In genomic region chr22:39089928-39090327, GRCh38 we compare ENCODE assay signal across 11 cellular contexts. TPM values are rescaled to one million over a fixed set of nuclear protein-coding genes. Genes with fewer than 3 reads are reported as not detected.
A peak's percentile ranks its signal among the peaks of the same experiment; 100 is the strongest.
DNase-seq lines count a peak whose midpoint lies in the region; ATAC-seq and TF ChIP-seq lines count a peak whose summit lies in the region.
"Had no signal": no experiment of that assay in that cellular context is flagged by ENCODE, and none has a peak within 500 bp of the region (broad histone marks: within the 10 kb centered on the region; RNA-seq: fewer than 3 reads in every experiment).

No MANE protein-coding gene starts in this region.

- TF ChIP-seq CTCF in neutrophil (IDR thresholded peaks at IDR 0.05), result no peak
- TF ChIP-seq CTCF in mesothelial cell of epicardium (IDR thresholded peaks at IDR 0.05; ENCODE audit: unreplicated experiment), result no peak

- no peak for ATAC-seq in activated CD4-positive, alpha-beta T cell treated with anti-CD3 and anti-CD28 coated beads for 36 hours
- no peak for ATAC-seq in activated naive CD8-positive, alpha-beta T cell treated with anti-CD3 and anti-CD28 coated beads, Interleukin-2, amount 10 ng/mL, durations not matched to agents 7 days and 5 days (ENCODE audit: low read depth)
- ATAC-seq in sciatic nerve, result no peak

- peak overlapping the region; percentile 45 for H3K4me3 Mint-ChIP-seq in activated CD4-positive, alpha-beta T cell treated with anti-CD3 and anti-CD28 coated beads for 36 hours
- H3K4me3 Mint-ChIP-seq in activated naive CD8-positive, alpha-beta T cell treated with anti-CD3 and anti-CD28 coated beads, Interleukin-2, amount 10 ng/mL, durations not matched to agents 7 days and 5 days, result peak overlapping the region; percentile 75
- no peak overlapping the region for H3K4me3 Mint-ChIP-seq in mesothelial cell of epicardium

- H3K27ac ChIP-seq in KOPT-K1 (ENCODE audit: low read depth, low read length, poor library complexity, severe bottlenecking) (peak overlapping the region; percentile 90), neutrophil (peak overlapping the region; percentile 86)
- H3K27ac ChIP-seq: ovary had no signal

- H3K36me3 Mint-ChIP-seq in activated CD4-positive, alpha-beta T cell treated with anti-CD3 and anti-CD28 coated beads for 36 hours (ENCODE audit: low read depth), result peaks cover under 1% of the 10 kb centered on the region
- H3K36me3 Mint-ChIP-seq in activated naive CD8-positive, alpha-beta T cell treated with anti-CD3 and anti-CD28 coated beads, Interleukin-2, amount 10 ng/mL, durations not matched to agents 7 days and 5 days, result peaks cover 20% of the 10 kb centered on the region
- no peaks in the 10 kb centered on the region for H3K36me3 Mint-ChIP-seq in mesothelial cell of epicardium

- no peaks in the 10 kb centered on the region for H3K27me3 ChIP-seq in neutrophil
- H3K27me3 ChIP-seq: ovary had no signal

- peak; percentile 18 for DNase-seq in activated CD4-positive, alpha-beta T cell treated with anti-CD3 and anti-CD28 coated beads for 36 hours
- no peak for DNase-seq in activated CD4-positive, alpha-beta T cell treated with anti-CD3 and anti-CD28 coated beads for 4 hours
- DNase-seq in activated naive CD8-positive, alpha-beta T cell treated with anti-CD3 and anti-CD28 coated beads, Interleukin-2, amount 10 ng/mL, durations not matched to agents 7 days and 5 days, result no peak
- DNase-seq in mesothelial cell of epicardium (ENCODE audit: low spot score in 2 of 2, unreplicated experiment in 2 of 2) (no peak), sciatic nerve (ENCODE audit: low spot score) (no peak), NCI-H1436 treated with DMSO at 0.1 percent for 48 hours (lab: John Stamatoyannopoulos, UW) (no peak)
- DNase-seq: NCI-H1105, ovary had no signal

- H3K9me3 ChIP-seq in KOPT-K1 (ENCODE audit: insufficient read depth, low read length, poor library complexity, severe bottlenecking) (no peaks in the 10 kb centered on the region), neutrophil (no peaks in the 10 kb centered on the region)
- H3K9me3 ChIP-seq: ovary had no signal

- no peaks in the 10 kb centered on the region for H3K9me3 Mint-ChIP-seq in activated CD4-positive, alpha-beta T cell treated with anti-CD3 and anti-CD28 coated beads for 36 hours (ENCODE audit: low read depth)
- H3K9me3 Mint-ChIP-seq in activated naive CD8-positive, alpha-beta T cell treated with anti-CD3 and anti-CD28 coated beads, Interleukin-2, amount 10 ng/mL, durations not matched to agents 7 days and 5 days, result no peaks in the 10 kb centered on the region
- no peaks in the 10 kb centered on the region for H3K9me3 Mint-ChIP-seq in mesothelial cell of epicardium

- intact Hi-C loops in activated CD4-positive, alpha-beta T cell treated with anti-CD3 and anti-CD28 coated beads for 36 hours (cut with DNase I, micrococcal nuclease), result loop anchor here (1.0 to 5.0 kb wide), 9 partner anchors 13 to 217 kb away; partner anchors contain the start of genes APOBEC3C (in 1 of the 2), APOBEC3D (in 1 of the 2), APOBEC3G (in 1 of the 2) and CBX6 (in 1 of the 2)
- intact Hi-C loops in sciatic nerve (cut with DNase I), result no loop called here

- peak overlapping the region; percentile 95 for H3K27ac Mint-ChIP-seq in activated CD4-positive, alpha-beta T cell treated with anti-CD3 and anti-CD28 coated beads for 36 hours
- H3K27ac Mint-ChIP-seq in activated naive CD8-positive, alpha-beta T cell treated with anti-CD3 and anti-CD28 coated beads, Interleukin-2, amount 10 ng/mL, durations not matched to agents 7 days and 5 days, result peak overlapping the region; percentile 89
- H3K27ac Mint-ChIP-seq in mesothelial cell of epicardium, result no peak overlapping the region

- POLR2A ChIA-PET in activated CD4-positive, alpha-beta T cell treated with anti-CD3 and anti-CD28 coated beads for 36 hours (lab: Charles Lee), result interaction anchor here (0.6 to 1.0 kb wide), 3 partner anchors 9 to 1968 kb away, joined by 3 to 4 read pairs (median 3); no protein-coding TSS in a partner anchor
- POLR2A ChIA-PET in activated naive CD8-positive, alpha-beta T cell treated with anti-CD3 and anti-CD28 coated beads, Interleukin-2, amount 10 ng/mL, durations not matched to agents 7 days and 5 days (lab: Charles Lee), result interaction anchor here (0.5 to 5.2 kb wide), 4 partner anchors 9 to 24 kb away, joined by 3 to 22 read pairs (median 9); partner anchors contain the start of gene APOBEC3G

- H3K4me1 ChIP-seq in neutrophil (ENCODE audit: control insufficient read depth in 1 of 2, insufficient read depth in 1 of 2, low read depth in 1 of 2, low read length in 1 of 2), result peaks cover 51 to 53% of the 10 kb centered on the region in 2 experiments

- CTCF ChIA-PET in activated CD4-positive, alpha-beta T cell treated with anti-CD3 and anti-CD28 coated beads for 36 hours (lab: Charles Lee), result no interaction called here

- H3K4me3 ChIP-seq in neutrophil (ENCODE audit: low read depth in 1 of 2, low read length in 1 of 2), result no peak overlapping the region
- H3K4me3 ChIP-seq: ovary had no signal

- H3K4me1 Mint-ChIP-seq in activated CD4-positive, alpha-beta T cell treated with anti-CD3 and anti-CD28 coated beads for 36 hours, result peaks cover 76% of the 10 kb centered on the region
- H3K4me1 Mint-ChIP-seq in activated naive CD8-positive, alpha-beta T cell treated with anti-CD3 and anti-CD28 coated beads, Interleukin-2, amount 10 ng/mL, durations not matched to agents 7 days and 5 days, result peaks cover 82% of the 10 kb centered on the region
- peaks cover 7% of the 10 kb centered on the region for H3K4me1 Mint-ChIP-seq in mesothelial cell of epicardium

- H3K27me3 Mint-ChIP-seq in activated CD4-positive, alpha-beta T cell treated with anti-CD3 and anti-CD28 coated beads for 36 hours, result no peaks in the 10 kb centered on the region
- no peaks in the 10 kb centered on the region for H3K27me3 Mint-ChIP-seq in activated naive CD8-positive, alpha-beta T cell treated with anti-CD3 and anti-CD28 coated beads, Interleukin-2, amount 10 ng/mL, durations not matched to agents 7 days and 5 days
- H3K27me3 Mint-ChIP-seq in mesothelial cell of epicardium (ENCODE audit: low read depth), result no peaks in the 10 kb centered on the region

- peaks cover 2% of the 10 kb centered on the region; the same call in 1 of the 2 replicates for H3K36me3 ChIP-seq in KOPT-K1 (ENCODE audit: insufficient read depth, low read length)
- H3K36me3 ChIP-seq in neutrophil, result peaks cover 13% of the 10 kb centered on the region
- H3K36me3 ChIP-seq: ovary had no signal

RNA-seq across cellular contexts. Expression of gene APOBEC3H, which starts 7.1 kb away (rescaled TPM):
- total RNA-seq in activated CD4-positive, alpha-beta T cell treated with anti-CD3 and anti-CD28 coated beads for 36 hours, result 1 to 10 TPM; 5.2 to 7.3 TPM
- 10 to 100 TPM; 75.5 to 84.9 TPM for total RNA-seq in activated naive CD8-positive, alpha-beta T cell treated with anti-CD3 and anti-CD28 coated beads, Interleukin-2, amount 10 ng/mL, durations not matched to agents 7 days and 5 days
- total RNA-seq in mesothelial cell of epicardium, result 0.49 TPM in 1 of 3 replicates, not detected in the others
- total RNA-seq in sciatic nerve, result 1.1 TPM
- total RNA-seq: lung microvascular endothelial cell had no signal

RNA-seq across cellular contexts. Expression of gene APOBEC3G, which starts 12.9 kb away (rescaled TPM):
- total RNA-seq in activated CD4-positive, alpha-beta T cell treated with anti-CD3 and anti-CD28 coated beads for 36 hours, result 10 to 100 TPM; 45.9 to 47.4 TPM
- 100 to 1,000 TPM; 116 to 118 TPM for total RNA-seq in activated naive CD8-positive, alpha-beta T cell treated with anti-CD3 and anti-CD28 coated beads, Interleukin-2, amount 10 ng/mL, durations not matched to agents 7 days and 5 days
- total RNA-seq in mesothelial cell of epicardium (5.5 to 6.7 TPM (median 6.1 TPM) in 3 replicates), sciatic nerve (8.9 TPM)

RNA-seq across cellular contexts. Expression of gene APOBEC3F, which starts 49.3 kb away (rescaled TPM):
- total RNA-seq in activated CD4-positive, alpha-beta T cell treated with anti-CD3 and anti-CD28 coated beads for 36 hours, result 10 to 100 TPM; 19.0 to 24.5 TPM
- total RNA-seq in activated naive CD8-positive, alpha-beta T cell treated with anti-CD3 and anti-CD28 coated beads, Interleukin-2, amount 10 ng/mL, durations not matched to agents 7 days and 5 days, result 10 to 100 TPM; 41.4 to 45.1 TPM
- 19.0 to 23.8 TPM (median 21.4 TPM) in 3 replicates for total RNA-seq in mesothelial cell of epicardium
- 12.3 TPM for total RNA-seq in sciatic nerve

Comparison
In these comparisons a context has a peak if more than half of its experiments do, and no peak if none do; other contexts are left out.
1. RNA of gene APOBEC3H, which starts 7.1 kb away (total RNA-seq): 75.5 to 84.9 TPM in activated naive CD8-positive, alpha-beta T cell treated with anti-CD3 and anti-CD28 coated beads, Interleukin-2, amount 10 ng/mL, durations not matched to agents 7 days and 5 days; 5.2 to 7.3 TPM in activated CD4-positive, alpha-beta T cell treated with anti-CD3 and anti-CD28 coated beads for 36 hours, 1.1 TPM in sciatic nerve (single experiment) and 0.49 TPM in mesothelial cell of epicardium; every median in the first group is over 4 times any median in the second.